In the genomic region with DNA sequence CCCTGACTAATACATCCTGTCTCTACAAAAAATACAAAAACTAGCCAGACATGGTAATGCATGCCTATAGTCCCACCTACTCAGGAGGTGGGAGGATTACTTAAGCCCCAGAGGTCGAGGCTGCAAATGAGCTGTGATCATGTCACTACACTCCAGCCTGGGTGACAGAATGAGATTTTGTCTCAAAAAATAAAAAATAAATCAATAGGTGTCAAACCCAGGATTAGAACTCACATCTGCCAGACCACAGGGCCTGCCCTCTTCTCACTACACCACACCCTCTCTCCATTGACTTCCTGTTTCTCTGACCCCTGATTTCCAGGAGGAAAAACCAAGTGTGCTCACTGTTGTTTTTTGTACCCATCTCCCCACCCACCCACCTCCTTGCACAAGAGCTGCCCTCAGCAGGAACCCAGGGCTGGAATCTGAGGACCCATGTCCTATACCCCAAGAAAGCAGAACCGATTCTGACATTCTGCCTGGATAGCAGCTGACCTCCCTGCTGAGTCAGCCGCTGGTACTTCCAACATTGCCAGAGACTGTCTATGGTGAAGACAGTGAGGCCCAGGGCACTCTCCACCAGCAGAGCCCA, we compare ENCODE assay signal across 11 cellular contexts. TPM values are rescaled to one million over a fixed set of nuclear protein-coding genes. Genes with fewer than 3 reads are reported as not detected.
DNase-seq lines count a peak whose midpoint lies in the region; ATAC-seq and TF ChIP-seq lines count a peak whose summit lies in the region.
"Had no signal": no experiment of that assay in that cellular context is flagged by ENCODE, and none has a peak within 500 bp of the region (broad histone marks: within the 10 kb centered on the region; RNA-seq: fewer than 3 reads in every experiment).

No MANE protein-coding gene starts in this region.

- H3K9ac ChIP-seq in smooth muscle cell (ENCODE audit: low read depth): peak overlapping the region; percentile 72

- no peaks in the 10 kb centered on the region for H3K36me3 ChIP-seq in smooth muscle cell (ENCODE audit: low read depth)

- H3K79me2 ChIP-seq in smooth muscle cell (ENCODE audit: low read depth): peaks cover 98% of the 10 kb centered on the region

- peak overlapping the region; percentile 94 for H3K4me2 ChIP-seq in smooth muscle cell

- H3F3A ChIP-seq in smooth muscle cell (ENCODE audit: low read depth): peaks cover 12% of the 10 kb centered on the region

- CTCF ChIA-PET in activated CD8-positive, alpha-beta T cell treated with anti-CD3 and anti-CD28 coated beads for 36 hours (lab: Charles Lee): interaction anchor here (1.9 kb wide), 1 partner anchor 12 kb away, joined by 6 read pairs; no protein-coding TSS in a partner anchor

- H3K27ac Mint-ChIP-seq in activated CD8-positive, alpha-beta T cell treated with anti-CD3 and anti-CD28 coated beads for 36 hours: no peak overlapping the region
- peak overlapping the region; percentile 90 to 99 (median 92) for H3K27ac Mint-ChIP-seq in immature natural killer cell
- H3K27ac Mint-ChIP-seq in activated naive CD8-positive, alpha-beta T cell treated with anti-CD3 and anti-CD28 coated beads, Interleukin-2, amount 50 U/mL, for 24 hours: no peak overlapping the region

- peaks cover 31% of the 10 kb centered on the region for H3K4me1 Mint-ChIP-seq in activated CD8-positive, alpha-beta T cell treated with anti-CD3 and anti-CD28 coated beads for 36 hours (ENCODE audit: low read depth)
- H3K4me1 Mint-ChIP-seq in immature natural killer cell: peaks cover 99 to 100% of the 10 kb centered on the region in 2 donors
- peaks cover 17% of the 10 kb centered on the region for H3K4me1 Mint-ChIP-seq in activated naive CD8-positive, alpha-beta T cell treated with anti-CD3 and anti-CD28 coated beads, Interleukin-2, amount 50 U/mL, for 24 hours

- H2AFZ ChIP-seq in smooth muscle cell (ENCODE audit: low read depth): no peak overlapping the region

- H3K27me3 Mint-ChIP-seq in activated CD8-positive, alpha-beta T cell treated with anti-CD3 and anti-CD28 coated beads for 36 hours: no peaks in the 10 kb centered on the region
- peaks cover 0 to 4% (median 3%) of the 10 kb centered on the region in 3 donors for H3K27me3 Mint-ChIP-seq in immature natural killer cell (ENCODE audit: low read depth in 3 of 3)
- H3K27me3 Mint-ChIP-seq in activated naive CD8-positive, alpha-beta T cell treated with anti-CD3 and anti-CD28 coated beads, Interleukin-2, amount 50 U/mL, for 24 hours: no peaks in the 10 kb centered on the region

- no peak for TF ChIP-seq CTCF in activated CD8-positive, alpha-beta T cell treated with anti-CD3 and anti-CD28 coated beads for 36 hours (IDR thresholded peaks at IDR 0.05)
- TF ChIP-seq CTCF in smooth muscle cell (IDR thresholded peaks at IDR 0.05; ENCODE audit: borderline replicate concordance, insufficient read depth, poor library complexity, severe bottlenecking): no peak

- no peaks in the 10 kb centered on the region for H3K27me3 ChIP-seq in smooth muscle cell (ENCODE audit: low read depth)

- H3K4me1 ChIP-seq in smooth muscle cell (ENCODE audit: low read depth): peaks cover 10% of the 10 kb centered on the region

- WGBS in smooth muscle cell (ENCODE audit: low lambda C conversion rate): 29% methylated on average over 3 of the region's 3 CpGs

- no peaks in the 10 kb centered on the region for H3K9me3 Mint-ChIP-seq in activated CD8-positive, alpha-beta T cell treated with anti-CD3 and anti-CD28 coated beads for 36 hours
- H3K9me3 Mint-ChIP-seq in immature natural killer cell: no peaks in the 10 kb centered on the region
- no peaks in the 10 kb centered on the region for H3K9me3 Mint-ChIP-seq in activated naive CD8-positive, alpha-beta T cell treated with anti-CD3 and anti-CD28 coated beads, Interleukin-2, amount 50 U/mL, for 24 hours

- ATAC-seq in activated CD8-positive, alpha-beta T cell treated with anti-CD3 and anti-CD28 coated beads for 36 hours: peak; percentile 72
- no peak for ATAC-seq in HG03460 (IDR thresholded peaks at IDR 0.05; ENCODE audit: unreplicated experiment)
- ATAC-seq in activated naive CD8-positive, alpha-beta T cell treated with anti-CD3 and anti-CD28 coated beads, Interleukin-2, amount 50 U/mL, for 24 hours: no peak
- ATAC-seq in GM19397 (IDR thresholded peaks at IDR 0.05; ENCODE audit: unreplicated experiment): no peak

- H3K4me3 Mint-ChIP-seq in activated CD8-positive, alpha-beta T cell treated with anti-CD3 and anti-CD28 coated beads for 36 hours: no peak overlapping the region
- peak overlapping the region; percentile 68 to 94 (median 79) for H3K4me3 Mint-ChIP-seq in immature natural killer cell
- H3K4me3 Mint-ChIP-seq in activated naive CD8-positive, alpha-beta T cell treated with anti-CD3 and anti-CD28 coated beads, Interleukin-2, amount 50 U/mL, for 24 hours: no peak overlapping the region

- no peak overlapping the region for H3K4me3 ChIP-seq in smooth muscle cell

- peak overlapping the region; percentile 86 for H3K27ac ChIP-seq in smooth muscle cell (ENCODE audit: low read depth)

- H3K9me3 ChIP-seq in smooth muscle cell (replicated peaks; ENCODE audit: low read depth): no peaks in the 10 kb centered on the region

- H3K36me3 Mint-ChIP-seq in activated CD8-positive, alpha-beta T cell treated with anti-CD3 and anti-CD28 coated beads for 36 hours (ENCODE audit: low read depth): no peaks in the 10 kb centered on the region
- peaks cover 15 to 25% (median 15%) of the 10 kb centered on the region in 3 donors for H3K36me3 Mint-ChIP-seq in immature natural killer cell
- H3K36me3 Mint-ChIP-seq in activated naive CD8-positive, alpha-beta T cell treated with anti-CD3 and anti-CD28 coated beads, Interleukin-2, amount 50 U/mL, for 24 hours (ENCODE audit: low read depth): no peaks in the 10 kb centered on the region

- intact Hi-C loops in activated CD8-positive, alpha-beta T cell treated with anti-CD3 and anti-CD28 coated beads for 36 hours (cut with micrococcal nuclease): no loop called here

- peaks cover 63% of the 10 kb centered on the region for H4K20me1 ChIP-seq in smooth muscle cell (ENCODE audit: low read depth)

- POLR2A ChIA-PET in activated CD8-positive, alpha-beta T cell treated with anti-CD3 and anti-CD28 coated beads for 36 hours (lab: Charles Lee): no interaction called here

- DNase-seq in HCEC 1CT: peak; percentile 43
- DNase-seq in activated CD8-positive, alpha-beta T cell treated with anti-CD3 and anti-CD28 coated beads for 36 hours: no peak
- peak; percentile 65 to 69 (median 65) for DNase-seq in immature natural killer cell
- no peak for DNase-seq in smooth muscle cell (lab: John Stamatoyannopoulos, UW; ENCODE audit: unreplicated experiment)
- no peak for DNase-seq in activated naive CD8-positive, alpha-beta T cell treated with anti-CD3 and anti-CD28 coated beads, Interleukin-2, amount 50 U/mL, for 24 hours
- DNase-seq in superior temporal gyrus (ENCODE audit: extremely low spot score): no peak
- DNase-seq: activated T-cell treated with anti-CD3 and anti-CD28 coated beads, Interleukin-2, amount 50 U/mL, for 48 hours; NCI-H187 had no signal

RNA-seq across cellular contexts. Expression of a gene that starts 6.2 kb away (rescaled TPM):
- not detected for total RNA-seq in activated CD8-positive, alpha-beta T cell treated with anti-CD3 and anti-CD28 coated beads for 36 hours
- polyA plus RNA-seq in immature natural killer cell (10 to 100 TPM; 32.5 to 83.7 (median 49.6) TPM), smooth muscle cell (111 and 179 TPM in 2 replicates)
- total RNA-seq in smooth muscle cell: 294 and 312 TPM in 2 replicates
- total RNA-seq: lung microvascular endothelial cell had no signal

Comparison
In these comparisons a context has a peak if more than half of its experiments do, and no peak if none do; other contexts are left out.
1. DNase-seq: peak in HCEC 1CT (single experiment) and immature natural killer cell (3 of 3); none in activated CD8-positive, alpha-beta T cell treated with anti-CD3 and anti-CD28 coated beads for 36 hours (single experiment), smooth muscle cell (single experiment), activated naive CD8-positive, alpha-beta T cell treated with anti-CD3 and anti-CD28 coated beads, Interleukin-2, amount 50 U/mL, for 24 hours (single experiment) and superior temporal gyrus (single experiment).
2. H3K27ac Mint-ChIP-seq: peak in immature natural killer cell (6 of 6); none in activated CD8-positive, alpha-beta T cell treated with anti-CD3 and anti-CD28 coated beads for 36 hours (single experiment) and activated naive CD8-positive, alpha-beta T cell treated with anti-CD3 and anti-CD28 coated beads, Interleukin-2, amount 50 U/mL, for 24 hours (single experiment).
3. H3K4me3 Mint-ChIP-seq: peak in immature natural killer cell (5 of 5); none in activated CD8-positive, alpha-beta T cell treated with anti-CD3 and anti-CD28 coated beads for 36 hours (single experiment) and activated naive CD8-positive, alpha-beta T cell treated with anti-CD3 and anti-CD28 coated beads, Interleukin-2, amount 50 U/mL, for 24 hours (single experiment).
4. RNA of a gene that starts 6.2 kb away (total RNA-seq): 294 to 312 TPM in smooth muscle cell; not detected in activated CD8-positive, alpha-beta T cell treated with anti-CD3 and anti-CD28 coated beads for 36 hours; every median in the first group is over 100 times any median in the second.